30 cellular contexts compared by ENCODE assay signal in genomic region chr5:66348387-66349125, GRCh38.
"Had no signal": no experiment of that assay in that cellular context is flagged by ENCODE, and none has a peak within 500 bp of the region (broad histone marks: within the 10 kb centered on the region; RNA-seq: fewer than 3 reads in every experiment).

No MANE protein-coding gene starts in this region.

- H3K4me3 Mint-ChIP-seq: dendritic cell treated with granulocyte-macrophage colony-stimulating factor and Interleukin-4, amounts not matched to agents 40 ng/mL and 50 ng/mL, for 4 days; endodermal cell; immature natural killer cell; mesothelial cell of epicardium; naive B cell; natural killer cell treated with Interleukin-12 subunit alpha and Interleukin-12 subunit beta and Interleukin-15 and Interleukin-18, amount 100 ng/mL, for 72 hours; stimulated activated naive CD8-positive, alpha-beta T cell treated with anti-CD3 and anti-CD28 coated beads, Interleukin-15, amount 100 ng/mL, for 72 hours had no signal

- H3K4me1 Mint-ChIP-seq: immature natural killer cell; mesothelial cell of epicardium; naive B cell; stimulated activated naive CD8-positive, alpha-beta T cell treated with anti-CD3 and anti-CD28 coated beads, Interleukin-15, amount 100 ng/mL, for 72 hours had no signal

- H3K36me3 ChIP-seq: colonic mucosa, gastroesophageal sphincter, ovary, right lobe of liver, suprapubic skin, vagina had no signal

- H3K4me3 ChIP-seq: colonic mucosa, esophagus muscularis mucosa, gastroesophageal sphincter, mucosa of descending colon, ovary, psoas muscle, right lobe of liver, suprapubic skin, vagina had no signal

- H3K27ac ChIP-seq: colonic mucosa, esophagus muscularis mucosa, foreskin keratinocyte, gastroesophageal sphincter, ovary, psoas muscle, right lobe of liver, suprapubic skin, vagina had no signal

- H3K9me3 Mint-ChIP-seq: dendritic cell treated with granulocyte-macrophage colony-stimulating factor and Interleukin-4, amounts not matched to agents 40 ng/mL and 50 ng/mL, for 4 days; endodermal cell; mesothelial cell of epicardium; naive B cell; stimulated activated naive CD8-positive, alpha-beta T cell treated with anti-CD3 and anti-CD28 coated beads, Interleukin-15, amount 100 ng/mL, for 72 hours had no signal

- DNase-seq: colonic mucosa; effector CD8-positive, alpha-beta T cell; endodermal cell; foreskin keratinocyte; hypothalamus; immature natural killer cell; islet precursor cell; kidney glomerular epithelial cell; mesenchymal stem cell; mucosa of descending colon; naive B cell; nucleus accumbens; ovary; posterior cingulate gyrus; psoas muscle; right lobe of liver; small intestine; stimulated activated CD4-positive, alpha-beta T cell treated with anti-CD3 and anti-CD28 coated beads, Interleukin-1b, Interleukin-23, amount 100 ng/mL, for 48 hours; stimulated activated CD4-positive, alpha-beta T cell treated with anti-CD3 and anti-CD28 coated beads, Interleukin-4, amount 100 ng/mL, for 1 hour; stimulated activated CD8-positive, alpha-beta memory T cell treated with anti-CD3 and anti-CD28 coated beads, Interleukin-4, amount 100 ng/mL, for 48 hours; stimulated activated naive CD4-positive, alpha-beta T cell; stimulated activated naive CD8-positive, alpha-beta T cell treated with anti-CD3 and anti-CD28 coated beads, Interleukin-15, amount 100 ng/mL, for 72 hours; trophoblast cell had no signal

- H3K36me3 Mint-ChIP-seq: immature natural killer cell; mesothelial cell of epicardium; naive B cell; natural killer cell treated with Interleukin-12 subunit alpha and Interleukin-12 subunit beta and Interleukin-15 and Interleukin-18, amount 100 ng/mL, for 72 hours had no signal

- H3K27ac Mint-ChIP-seq: dendritic cell treated with granulocyte-macrophage colony-stimulating factor and Interleukin-4, amounts not matched to agents 40 ng/mL and 50 ng/mL, for 4 days; endodermal cell; immature natural killer cell; mesothelial cell of epicardium; naive B cell; natural killer cell treated with Interleukin-12 subunit alpha and Interleukin-12 subunit beta and Interleukin-15 and Interleukin-18, amount 100 ng/mL, for 72 hours; stimulated activated naive CD8-positive, alpha-beta T cell treated with anti-CD3 and anti-CD28 coated beads, Interleukin-15, amount 100 ng/mL, for 72 hours had no signal

- H3K4me1 ChIP-seq: colonic mucosa, esophagus muscularis mucosa, foreskin keratinocyte, gastroesophageal sphincter, psoas muscle, right lobe of liver, suprapubic skin, vagina had no signal

- H3K9me3 ChIP-seq: colonic mucosa, esophagus muscularis mucosa, gastroesophageal sphincter, mucosa of descending colon, ovary, psoas muscle, right lobe of liver, suprapubic skin, vagina had no signal

- ATAC-seq: foreskin keratinocyte; gastroesophageal sphincter; mucosa of descending colon; natural killer cell treated with Interleukin-12 subunit alpha and Interleukin-12 subunit beta and Interleukin-15 and Interleukin-18, amount 100 ng/mL, for 72 hours; psoas muscle; right lobe of liver; stimulated activated naive CD8-positive, alpha-beta T cell treated with anti-CD3 and anti-CD28 coated beads, Interleukin-15, amount 100 ng/mL, for 72 hours had no signal

- H3K27me3 ChIP-seq: colonic mucosa, esophagus muscularis mucosa, gastroesophageal sphincter, ovary, right lobe of liver, suprapubic skin, vagina had no signal
